In the genomic region with DNA sequence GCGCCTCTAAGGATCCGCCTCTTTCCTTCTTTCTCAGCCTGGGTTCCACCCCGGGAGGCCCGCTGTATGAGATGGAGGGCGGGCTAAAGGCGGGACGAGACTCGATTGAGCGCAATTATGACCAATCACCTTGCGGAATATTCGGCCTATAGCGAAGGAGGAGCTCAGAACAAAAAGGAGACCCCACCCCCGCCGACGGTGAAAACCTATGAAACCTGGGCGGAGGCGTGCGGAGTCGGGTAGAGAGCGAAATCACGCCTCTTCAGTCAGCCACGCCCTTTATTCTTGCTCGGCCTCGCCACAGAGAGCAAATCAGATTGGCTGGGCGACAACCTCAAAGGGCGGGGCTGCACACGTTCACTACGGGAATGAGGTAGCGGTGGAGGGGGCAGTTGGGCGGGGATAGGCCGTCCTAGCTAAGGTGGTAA, we compare ENCODE assay signal across 8 cellular contexts. TPM values are rescaled to one million over a fixed set of nuclear protein-coding genes. Genes with fewer than 3 reads are reported as not detected.
DNase-seq lines count a peak whose midpoint lies in the region; ATAC-seq and TF ChIP-seq lines count a peak whose summit lies in the region.

No MANE protein-coding gene starts in this region.

- CTCF ChIA-PET in AG04449 (lab: Yijun Ruan, JAX), result interaction anchor here (0.9 to 1.4 kb wide), 3 partner anchors 26 to 167 kb away, joined by 3 to 5 read pairs (median 4); no protein-coding TSS in a partner anchor

- peaks cover 16 to 45% (median 31%) of the 10 kb centered on the region in 6 donors for H3K4me1 ChIP-seq in spleen

- no peak for TF ChIP-seq POLR2A in spleen (IDR thresholded peaks at IDR 0.05)

- no peaks in the 10 kb centered on the region for H3K9me3 ChIP-seq in spleen

- H3K36me3 ChIP-seq in spleen, result peaks cover 2 to 44% (median 35%) of the 10 kb centered on the region in 6 donors

- peak overlapping the region; percentile 99 for H3K27ac Mint-ChIP-seq in central memory CD8-positive, alpha-beta T cell (ENCODE audit: low read depth)

- intact Hi-C loops in spleen (cut with DNase I; ENCODE audit: low total_unique reads), result no loop called here

- ATAC-seq in GM18873 (IDR thresholded peaks at IDR 0.05; ENCODE audit: low FRiP score, unreplicated experiment), result peak; percentile 90
- peak; percentile 88 for ATAC-seq in HG03159 (IDR thresholded peaks at IDR 0.05; ENCODE audit: unreplicated experiment)
- peak; percentile 85 for ATAC-seq in central memory CD8-positive, alpha-beta T cell (replicated peaks; ENCODE audit: extremely low read depth, poor library complexity, severe bottlenecking)

- no peaks in the 10 kb centered on the region for H3K27me3 ChIP-seq in spleen (replicated peaks in 1 of 7)

- H3K4me3 Mint-ChIP-seq in central memory CD8-positive, alpha-beta T cell, result peak overlapping the region; percentile 91

- TF ChIP-seq CTCF in AG04449 (IDR thresholded peaks at IDR 0.05; ENCODE audit: insufficient read depth, low read length, missing control alignments) (no peak), spleen (IDR thresholded peaks at IDR 0.05 in 8 of 11, conservative IDR thresholded peaks at IDR 0.05 in 3 of 11) (peak in 1 of 11 experiments; percentile 14)

- H3K27me3 Mint-ChIP-seq in central memory CD8-positive, alpha-beta T cell, result no peaks in the 10 kb centered on the region

- WGBS in spleen, 5 donors, result 0 to 9% (median 0%) methylated on average over 12 to 31 of the region's 31 CpGs

- peak overlapping the region; percentile 64 for H3K4me3 ChIP-seq in AG04449 (ENCODE audit: low read depth, low read length)
- H3K4me3 ChIP-seq in spleen, result peak overlapping the region; percentile 54 to 96 (median 73)

- H3K36me3 Mint-ChIP-seq in central memory CD8-positive, alpha-beta T cell (ENCODE audit: insufficient read depth), result peaks cover 34% of the 10 kb centered on the region

- DNase-seq in AG04449 (ENCODE audit: low read depth, low spot score) (peak; percentile 92), NCI-H2227 treated with DMSO at 0.1 percent for 48 hours (lab: John Stamatoyannopoulos, UW) (peak; percentile 100), iris pigment epithelial cell (ENCODE audit: low read depth) (peak; percentile 99), spleen (peak; percentile 99)
- peak; percentile 83 to 97 (median 86) for DNase-seq in activated CD4-positive, CD25-positive, alpha-beta regulatory T cell (lab: John Stamatoyannopoulos, UW)
- peak; percentile 89 to 96 for DNase-seq in central memory CD8-positive, alpha-beta T cell (ENCODE audit: low spot score in 2 of 2)

- POLR2A ChIA-PET in AG04449 (lab: Yijun Ruan, JAX), result interaction anchor here (0.9 to 2.4 kb wide), 4 partner anchors 12 to 27 kb away, joined by 3 to 9 read pairs (median 6); partner anchors contain the start of gene USP11

- no peaks in the 10 kb centered on the region for H3K9me3 Mint-ChIP-seq in central memory CD8-positive, alpha-beta T cell

- peak overlapping the region; percentile 95 to 99 (median 98) for H3K27ac ChIP-seq in spleen

- H3K4me1 Mint-ChIP-seq in central memory CD8-positive, alpha-beta T cell, result peaks cover 49% of the 10 kb centered on the region

RNA-seq across cellular contexts. Expression of gene CDK16, which starts 0.6 kb away (rescaled TPM):
- 10 to 100 TPM; 51.7 to 75.3 (median 60.0) TPM for total RNA-seq in spleen
- polyA plus RNA-seq in spleen, result 10 to 100 TPM; 18.4 to 37.9 (median 28.8) TPM

RNA-seq across cellular contexts. Expression of gene USP11, which starts 14.9 kb away (rescaled TPM):
- total RNA-seq in spleen, result 10 to 100 TPM; 46.2 to 91.5 (median 70.9) TPM
- 10 to 100 TPM; 19.9 to 35.2 (median 31.5) TPM for polyA plus RNA-seq in spleen

RNA-seq across cellular contexts. Expression of gene UBA1, which starts 24.2 kb away (rescaled TPM):
- 100 to 1,000 TPM; 172 to 207 (median 194) TPM for total RNA-seq in spleen
- polyA plus RNA-seq in spleen, result 10 to 100 TPM; 57.7 to 92.8 (median 88.9) TPM

Comparison
In these comparisons a context has a peak if more than half of its experiments do, and no peak if none do; other contexts are left out.
1. Peak in every context shown above with its lines: DNase-seq, ATAC-seq, H3K4me3 ChIP-seq and H3K27ac ChIP-seq.